ENCODE assay signal across 24 cellular contexts in the genomic region with DNA sequence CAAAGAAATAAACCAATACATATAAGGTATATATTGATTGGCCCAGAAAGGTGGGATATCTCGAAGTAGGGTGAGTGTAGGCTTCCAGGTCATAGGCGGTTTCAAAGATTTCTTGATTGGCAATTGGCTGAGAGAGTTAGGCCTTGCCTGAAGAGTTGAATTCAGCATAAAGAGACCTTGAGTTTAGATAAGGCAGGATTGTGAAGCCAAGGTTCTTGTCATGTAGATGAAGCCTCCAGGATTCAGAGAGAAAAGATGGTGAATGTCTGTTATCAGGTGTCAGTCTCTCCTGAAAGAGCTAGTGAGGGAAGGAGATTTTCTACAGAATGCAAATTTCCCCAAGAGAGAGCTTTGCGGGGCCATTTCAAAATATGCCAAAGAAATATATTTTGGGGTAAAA.
"Had no signal": no experiment of that assay in that cellular context is flagged by ENCODE, and none has a peak within 500 bp of the region (broad histone marks: within the 10 kb centered on the region; RNA-seq: fewer than 3 reads in every experiment).

No MANE protein-coding gene starts in this region.

- H3K9me3 Mint-ChIP-seq: naive thymus-derived CD8-positive, alpha-beta T cell; nephron progenitor cell; stimulated activated naive B cell treated with anti-CD40 and anti-IgM and Interleukin-4, amounts not matched to agents 10 μg/mL and 1 μg/mL and 100 μg/mL, for 72 hours; stimulated activated naive CD8-positive, alpha-beta T cell treated with anti-CD3 and anti-CD28 coated beads, Interleukin-15, Interleukin-2, amounts not matched to agents 100 ng/mL and 50 ng/mL, for 24 hours had no signal

- DNase-seq: dermis blood vessel endothelial cell; effector memory CD4-positive, alpha-beta T cell; erythroblast; left cardiac atrium; left lung; mesenchymal stem cell; naive thymus-derived CD8-positive, alpha-beta T cell; nephron progenitor cell; occipital lobe; ovary; posterior cingulate gyrus; psoas muscle; right cardiac atrium; sigmoid colon; spleen; stimulated activated naive B cell treated with anti-CD40 and anti-IgM and Interleukin-4, amounts not matched to agents 10 μg/mL and 1 μg/mL and 100 μg/mL, for 72 hours; upper lobe of left lung had no signal

- ATAC-seq: left cardiac atrium; left lung; naive thymus-derived CD8-positive, alpha-beta T cell; psoas muscle; right cardiac atrium; stimulated activated naive B cell treated with anti-CD40 and anti-IgM and Interleukin-4, amounts not matched to agents 10 μg/mL and 1 μg/mL and 100 μg/mL, for 72 hours had no signal

- FAIRE-seq: endometrium, frontal cortex, islet of Langerhans had no signal

- H3K27ac ChIP-seq: coronary artery, left lung, ovary, psoas muscle, sigmoid colon, spleen, thoracic aorta, tibial nerve, upper lobe of left lung had no signal

- H3K4me3 Mint-ChIP-seq: naive thymus-derived CD8-positive, alpha-beta T cell; nephron progenitor cell; stimulated activated naive B cell treated with anti-CD40 and anti-IgM and Interleukin-4, amounts not matched to agents 10 μg/mL and 1 μg/mL and 100 μg/mL, for 72 hours; stimulated activated naive CD8-positive, alpha-beta T cell treated with anti-CD3 and anti-CD28 coated beads, Interleukin-15, Interleukin-2, amounts not matched to agents 100 ng/mL and 50 ng/mL, for 24 hours had no signal

- H3K4me1 ChIP-seq: psoas muscle, upper lobe of left lung had no signal

- H3K36me3 ChIP-seq: left lung, ovary, sigmoid colon, spleen, thoracic aorta, tibial nerve, upper lobe of left lung had no signal

- H3K27me3 ChIP-seq: left lung, ovary, sigmoid colon, tibial nerve, upper lobe of left lung had no signal

- H3K27ac Mint-ChIP-seq: naive thymus-derived CD8-positive, alpha-beta T cell; nephron progenitor cell; stimulated activated naive B cell treated with anti-CD40 and anti-IgM and Interleukin-4, amounts not matched to agents 10 μg/mL and 1 μg/mL and 100 μg/mL, for 72 hours; stimulated activated naive CD8-positive, alpha-beta T cell treated with anti-CD3 and anti-CD28 coated beads, Interleukin-15, Interleukin-2, amounts not matched to agents 100 ng/mL and 50 ng/mL, for 24 hours had no signal

- H3K4me3 ChIP-seq: coronary artery, left lung, ovary, psoas muscle, sigmoid colon, spleen, thoracic aorta, tibial nerve, upper lobe of left lung had no signal

- H3K9me3 ChIP-seq: left lung, ovary, psoas muscle, sigmoid colon, spleen, thoracic aorta, tibial nerve, upper lobe of left lung had no signal

- H3K36me3 Mint-ChIP-seq: naive thymus-derived CD8-positive, alpha-beta T cell; stimulated activated naive B cell treated with anti-CD40 and anti-IgM and Interleukin-4, amounts not matched to agents 10 μg/mL and 1 μg/mL and 100 μg/mL, for 72 hours had no signal
